8 cellular contexts compared by ENCODE assay signal in genomic region chr20:52103469-52103910, GRCh38.
A peak's percentile ranks its signal among the peaks of the same experiment; 100 is the strongest.
DNase-seq lines count a peak whose midpoint lies in the region; ATAC-seq and TF ChIP-seq lines count a peak whose summit lies in the region.

No MANE protein-coding gene starts in this region.

- no peak for ATAC-seq in GM19467 (IDR thresholded peaks at IDR 0.05; ENCODE audit: unreplicated experiment)
- no peak for ATAC-seq in GM21786 (IDR thresholded peaks at IDR 0.05; ENCODE audit: unreplicated experiment)
- ATAC-seq in HG03432 (IDR thresholded peaks at IDR 0.05; ENCODE audit: unreplicated experiment) = no peak
- ATAC-seq in GM19463 (IDR thresholded peaks at IDR 0.05; ENCODE audit: unreplicated experiment) = no peak

- H3K4me3 Mint-ChIP-seq in CD8-positive, alpha-beta memory T cell = peak overlapping the region; percentile 28 to 90 (median 80)

- H3K36me3 ChIP-seq in CD8-positive, alpha-beta memory T cell (ENCODE audit: insufficient read depth, low read length) = no peaks in the 10 kb centered on the region
- no peaks in the 10 kb centered on the region for H3K36me3 ChIP-seq in MG63
- H3K36me3 ChIP-seq in brain microvascular endothelial cell (replicated peaks) = no peaks in the 10 kb centered on the region

- POLR2A ChIA-PET in CD8-positive, alpha-beta memory T cell (lab: Charles Lee) = no interaction called here

- peaks cover 14% of the 10 kb centered on the region for H3K27me3 ChIP-seq in CD8-positive, alpha-beta memory T cell (ENCODE audit: insufficient read depth, low read length, poor library complexity, severe bottlenecking)
- H3K27me3 ChIP-seq in MG63 (peaks cover 4% of the 10 kb centered on the region; the same call in 1 of the 2 replicates), brain microvascular endothelial cell (replicated peaks) (no peaks in the 10 kb centered on the region)

- peak overlapping the region; percentile 2 for H3K4me3 ChIP-seq in CD8-positive, alpha-beta memory T cell (ENCODE audit: low read length)
- H3K4me3 ChIP-seq in MG63 (peak overlapping the region; percentile 53), brain microvascular endothelial cell (ENCODE audit: low read depth, low read length) (peak overlapping the region; percentile 82)

- no peak for TF ChIP-seq CTCF in brain microvascular endothelial cell (IDR thresholded peaks at IDR 0.05; ENCODE audit: low read depth, low read length, missing control alignments)

- peaks cover 30% of the 10 kb centered on the region for H3K4me1 ChIP-seq in CD8-positive, alpha-beta memory T cell (ENCODE audit: insufficient read depth, low read length)

- DNase-seq in CD8-positive, alpha-beta memory T cell = no peak
- DNase-seq in MG63 (no peak), brain microvascular endothelial cell (peak; percentile 26), mesenteric fat pad (ENCODE audit: low spot score) (peak; percentile 81)

- CTCF ChIA-PET in CD8-positive, alpha-beta memory T cell (lab: Charles Lee) = interaction anchor here (0.9 to 1.3 kb wide), 4 partner anchors 9 to 718 kb away, joined by 3 to 5 read pairs (median 3); no protein-coding TSS in a partner anchor

- peaks cover 0 to 2% (median 0%) of the 10 kb centered on the region in 3 donors for H3K36me3 Mint-ChIP-seq in CD8-positive, alpha-beta memory T cell

- H3K4me1 Mint-ChIP-seq in CD8-positive, alpha-beta memory T cell = peaks cover 19 to 34% (median 22%) of the 10 kb centered on the region in 3 donors

- no peaks in the 10 kb centered on the region for H3K9me3 ChIP-seq in CD8-positive, alpha-beta memory T cell (ENCODE audit: low read length)
- 0 out of 2 replicates have a peak, but pooled peaks cover 4% of the 10 kb centered on the region for H3K9me3 ChIP-seq in MG63

- H3K9me3 Mint-ChIP-seq in CD8-positive, alpha-beta memory T cell = peaks cover 0 to 3% (median 0%) of the 10 kb centered on the region in 5 donors

- peak overlapping the region in 1 of 8 donors; percentile 33 for H3K27ac Mint-ChIP-seq in CD8-positive, alpha-beta memory T cell

- peaks cover 30 to 44% of the 10 kb centered on the region in 2 donors for H3K27me3 Mint-ChIP-seq in CD8-positive, alpha-beta memory T cell

- H3K27ac ChIP-seq in CD8-positive, alpha-beta memory T cell (ENCODE audit: low read depth, low read length) = no peak overlapping the region
- peak overlapping the region; percentile 16 for H3K27ac ChIP-seq in brain microvascular endothelial cell

- in situ Hi-C loops in brain microvascular endothelial cell (cut with HindIII; ENCODE audit: low pct_ligation_motif_present, low sequenced_read_pairs) = no loop called here

Comparison
In these comparisons a context has a peak if more than half of its experiments do, and no peak if none do; other contexts are left out.
1. DNase-seq: peak in brain microvascular endothelial cell (single experiment) and mesenteric fat pad (single experiment); none in CD8-positive, alpha-beta memory T cell (0 of 5) and MG63 (single experiment).
2. H3K4me3 ChIP-seq: peak in every context shown above with its lines; median percentile 82 in brain microvascular endothelial cell; 53 in MG63; 2 in CD8-positive, alpha-beta memory T cell.